15 cellular contexts compared by ENCODE assay signal in genomic region chr2:239675856-239676715, GRCh38.
"Had no signal": no experiment of that assay in that cellular context is flagged by ENCODE, and none has a peak within 500 bp of the region (broad histone marks: within the 10 kb centered on the region; RNA-seq: fewer than 3 reads in every experiment).

No MANE protein-coding gene starts in this region.

- H3K27ac Mint-ChIP-seq: activated naive CD8-positive, alpha-beta T cell treated with anti-CD3 and anti-CD28 coated beads, Interleukin-2, amount 10 ng/mL, durations not matched to agents 7 days and 5 days; stimulated activated memory B cell treated with anti-CD40 and anti-IgM and Interleukin-4, amounts not matched to agents 10 μg/mL and 1 μg/mL and 100 μg/mL, for 72 hours had no signal

- H3K36me3 ChIP-seq: breast epithelium, esophagus muscularis mucosa, neutrophil, tibial nerve had no signal

- H3K27me3 ChIP-seq: breast epithelium, dorsolateral prefrontal cortex, tibial nerve had no signal

- H3K4me3 ChIP-seq: breast epithelium, dorsolateral prefrontal cortex, esophagus muscularis mucosa, smooth muscle cell, tibial nerve had no signal

- ATAC-seq: right cardiac atrium had no signal

- H3K4me2 ChIP-seq: smooth muscle cell had no signal

- H3K4me1 ChIP-seq: breast epithelium, esophagus muscularis mucosa, tibial nerve had no signal

- H3K4me3 Mint-ChIP-seq: activated naive CD8-positive, alpha-beta T cell treated with anti-CD3 and anti-CD28 coated beads, Interleukin-2, amount 10 ng/mL, durations not matched to agents 7 days and 5 days; stimulated activated memory B cell treated with anti-CD40 and anti-IgM and Interleukin-4, amounts not matched to agents 10 μg/mL and 1 μg/mL and 100 μg/mL, for 72 hours had no signal

- H3K36me3 Mint-ChIP-seq: activated naive CD8-positive, alpha-beta T cell treated with anti-CD3 and anti-CD28 coated beads, Interleukin-2, amount 10 ng/mL, durations not matched to agents 7 days and 5 days; stimulated activated memory B cell treated with anti-CD40 and anti-IgM and Interleukin-4, amounts not matched to agents 10 μg/mL and 1 μg/mL and 100 μg/mL, for 72 hours had no signal

- H3K9me3 Mint-ChIP-seq: activated naive CD8-positive, alpha-beta T cell treated with anti-CD3 and anti-CD28 coated beads, Interleukin-2, amount 10 ng/mL, durations not matched to agents 7 days and 5 days; stimulated activated memory B cell treated with anti-CD40 and anti-IgM and Interleukin-4, amounts not matched to agents 10 μg/mL and 1 μg/mL and 100 μg/mL, for 72 hours had no signal

- DNase-seq: activated CD4-positive, alpha-beta T cell treated with anti-CD3 and anti-CD28 coated beads for 4 hours; activated gamma-delta T cell treated with Interleukin-2 at 50 U/mL for 16 hours; activated naive CD8-positive, alpha-beta T cell treated with anti-CD3 and anti-CD28 coated beads, Interleukin-2, amount 10 ng/mL, durations not matched to agents 7 days and 5 days; activated T-cell treated with anti-CD3 and anti-CD28 coated beads, Interleukin-2, amount 50 U/mL, for 48 hours; aorta; mesenchymal stem cell; right cardiac atrium; T-helper 1 cell had no signal

- H3K27ac ChIP-seq: breast epithelium, dorsolateral prefrontal cortex, esophagus muscularis mucosa, neutrophil, tibial nerve had no signal

- H3K4me1 Mint-ChIP-seq: activated naive CD8-positive, alpha-beta T cell treated with anti-CD3 and anti-CD28 coated beads, Interleukin-2, amount 10 ng/mL, durations not matched to agents 7 days and 5 days; stimulated activated memory B cell treated with anti-CD40 and anti-IgM and Interleukin-4, amounts not matched to agents 10 μg/mL and 1 μg/mL and 100 μg/mL, for 72 hours had no signal

- H3K9me3 ChIP-seq: breast epithelium, esophagus muscularis mucosa, neutrophil had no signal
